In genomic region chr10:97311106-97311615, GRCh38 we compare ENCODE assay signal across 16 cellular contexts. TPM values are rescaled to one million over a fixed set of nuclear protein-coding genes. Genes with fewer than 3 reads are reported as not detected.
DNase-seq lines count a peak whose midpoint lies in the region; ATAC-seq and TF ChIP-seq lines count a peak whose summit lies in the region.
"Had no signal": no experiment of that assay in that cellular context is flagged by ENCODE, and none has a peak within 500 bp of the region (broad histone marks: within the 10 kb centered on the region; RNA-seq: fewer than 3 reads in every experiment).

No MANE protein-coding gene starts in this region.

- intact Hi-C loops in mucosa of descending colon (cut with DNase I, micrococcal nuclease) (no loop called here), left ventricle myocardium inferior (cut with micrococcal nuclease) (no loop called here)

- DNase-seq in NCI-H2171 treated with DMSO at 0.1 percent for 48 hours (lab: John Stamatoyannopoulos, UW) (peak; percentile 31), NCI-H2171 (lab: John Stamatoyannopoulos, UW) (no peak), fibroblast of mammary gland (ENCODE audit: low read depth) (peak; percentile 46), left kidney (ENCODE audit: low read depth, low spot score) (peak; percentile 67), mucosa of descending colon (no peak), GM20000 (ENCODE audit: low spot score) (no peak), left ventricle myocardium inferior (no peak)
- DNase-seq: CD4-positive, alpha-beta memory T cell; DMS153; DMS79; GF-D8; GOT3; H9 had no signal

- ATAC-seq in mucosa of descending colon, result no peak
- ATAC-seq: A549 had no signal

- H3K4me3 ChIP-seq in fibroblast of mammary gland (ENCODE audit: control insufficient read depth, low read depth, low read length), result no peak overlapping the region
- no peak overlapping the region for H3K4me3 ChIP-seq in mucosa of descending colon
- H3K4me3 ChIP-seq in left ventricle myocardium inferior, result no peak overlapping the region
- H3K4me3 ChIP-seq: A549, BLaER1 had no signal

- TF ChIP-seq CTCF in fibroblast of mammary gland (conservative IDR thresholded peaks at IDR 0.05; ENCODE audit: control insufficient read depth, insufficient read depth, low read depth, low read length) (no peak), mucosa of descending colon (IDR thresholded peaks at IDR 0.05) (no peak), GM20000 (IDR thresholded peaks at IDR 0.05; ENCODE audit: extremely low read depth, missing control alignments) (no peak), left ventricle myocardium inferior (IDR thresholded peaks at IDR 0.05; ENCODE audit: borderline replicate concordance) (no peak)

- H3K9me3 ChIP-seq in mucosa of descending colon (no peaks in the 10 kb centered on the region), left ventricle myocardium inferior (replicated peaks) (no peaks in the 10 kb centered on the region)
- H3K9me3 ChIP-seq: A549, BLaER1 had no signal

- H3K4me1 ChIP-seq in mucosa of descending colon (ENCODE audit: low read depth), result no peaks in the 10 kb centered on the region
- H3K4me1 ChIP-seq in left ventricle myocardium inferior, result no peaks in the 10 kb centered on the region
- H3K4me1 ChIP-seq: A549 had no signal

- no peaks in the 10 kb centered on the region for H3K36me3 ChIP-seq in mucosa of descending colon (ENCODE audit: low read depth)
- no peaks in the 10 kb centered on the region for H3K36me3 ChIP-seq in left ventricle myocardium inferior
- H3K36me3 ChIP-seq: BLaER1 had no signal

- no peak overlapping the region for H3K27ac ChIP-seq in left ventricle myocardium inferior (replicated peaks)
- H3K27ac ChIP-seq: 22Rv1, A549, BLaER1 had no signal

- H3K27me3 ChIP-seq in left ventricle myocardium inferior (ENCODE audit: low read depth), result no peaks in the 10 kb centered on the region
- H3K27me3 ChIP-seq: BLaER1 had no signal

RNA-seq across cellular contexts. Expression of gene FRAT1, which starts 7.9 kb away (rescaled TPM):
- total RNA-seq in mucosa of descending colon (1 to 10 TPM; 4.7 to 9.6 (median 7.2) TPM), left ventricle myocardium inferior (4.2 TPM)

RNA-seq across cellular contexts. Expression of gene ARHGAP19, which starts 18.7 kb away (rescaled TPM):
- total RNA-seq in mucosa of descending colon (10 to 100 TPM in 1 of 3 donors, 1 to 10 TPM in 2; 5.9 to 10.7 (median 8.8) TPM), left ventricle myocardium inferior (4.2 TPM)

RNA-seq across cellular contexts. Expression of gene FRAT2, which starts 23.4 kb away (rescaled TPM):
- total RNA-seq in mucosa of descending colon (10 to 100 TPM; 26.2 to 42.5 (median 33.3) TPM), left ventricle myocardium inferior (5.9 TPM)

Comparison
In these comparisons a context has a peak if more than half of its experiments do, and no peak if none do; other contexts are left out.
1. DNase-seq: peak in NCI-H2171 treated with DMSO at 0.1 percent for 48 hours (single experiment), fibroblast of mammary gland (single experiment) and left kidney (single experiment); none in NCI-H2171 (single experiment), mucosa of descending colon (0 of 3), GM20000 (single experiment) and left ventricle myocardium inferior (single experiment).